Comparison of ENCODE assay signal across 8 cellular contexts in the genomic region with DNA sequence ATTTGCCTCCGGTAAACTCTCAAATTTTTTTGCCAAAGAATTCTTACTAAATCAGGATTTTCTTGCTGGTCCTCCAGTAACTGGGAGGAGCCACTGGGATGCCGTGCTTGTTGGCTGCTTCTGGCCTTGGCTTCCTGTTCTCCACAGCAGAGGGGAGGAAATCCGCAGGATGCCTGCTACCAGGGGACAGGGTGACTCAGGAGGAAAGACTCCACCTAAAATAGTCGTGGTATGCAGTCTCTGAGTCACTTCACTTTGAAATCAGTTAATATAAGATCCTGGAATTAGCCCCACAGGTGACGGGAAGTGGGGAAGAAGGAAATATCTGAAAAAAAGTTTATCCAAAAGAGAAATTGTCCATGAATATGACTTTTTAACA. TPM values are rescaled to one million over a fixed set of nuclear protein-coding genes. Genes with fewer than 3 reads are reported as not detected.
DNase-seq lines count a peak whose midpoint lies in the region; ATAC-seq lines count a peak whose summit lies in the region.

No MANE protein-coding gene starts in this region.

- DNase-seq in NCI-H1436 (lab: John Stamatoyannopoulos, UW) (peak; percentile 11), NCI-H1436 treated with DMSO at 0.1 percent for 48 hours (lab: John Stamatoyannopoulos, UW) (no peak), SW480 (ENCODE audit: low spot score) (peak; percentile 95), Right ventricle myocardium superior (peak; percentile 85), renal cortical epithelial cell (ENCODE audit: low read depth) (peak; percentile 100)
- DNase-seq in activated CD8-positive, alpha-beta memory T cell treated with anti-CD3 and anti-CD28 coated beads, Interleukin-2, amount 50 U/mL, for 4 hours, result no peak

- intact Hi-C loops in Right ventricle myocardium superior (cut with DNase I), result loop anchor here (5.0 kb wide), 1 partner anchor 32 kb away; no protein-coding TSS in a partner anchor

- ATAC-seq in Right ventricle myocardium superior (ENCODE audit: poor library complexity) (peak; percentile 92), HG02938 (IDR thresholded peaks at IDR 0.05; ENCODE audit: unreplicated experiment) (no peak), GM18868 (IDR thresholded peaks at IDR 0.05; ENCODE audit: unreplicated experiment) (no peak)

RNA-seq across cellular contexts. Expression of gene TM4SF18, which starts 6.5 kb away (rescaled TPM):
- 13.2 TPM for total RNA-seq in Right ventricle myocardium superior
- total RNA-seq in renal cortical epithelial cell, result 11.9 and 21.5 TPM in 2 replicates

RNA-seq across cellular contexts. Expression of gene TM4SF1, which starts 37.5 kb away (rescaled TPM):
- total RNA-seq in Right ventricle myocardium superior (110 TPM), renal cortical epithelial cell (63.8 and 247 TPM in 2 replicates)

Comparison
In these comparisons a context has a peak if more than half of its experiments do, and no peak if none do; other contexts are left out.
1. DNase-seq: peak in NCI-H1436 (single experiment), SW480 (single experiment), Right ventricle myocardium superior (single experiment) and renal cortical epithelial cell (single experiment); none in NCI-H1436 treated with DMSO at 0.1 percent for 48 hours (single experiment) and activated CD8-positive, alpha-beta memory T cell treated with anti-CD3 and anti-CD28 coated beads, Interleukin-2, amount 50 U/mL, for 4 hours (single experiment).